14 cellular contexts compared by ENCODE assay signal in the genomic region with DNA sequence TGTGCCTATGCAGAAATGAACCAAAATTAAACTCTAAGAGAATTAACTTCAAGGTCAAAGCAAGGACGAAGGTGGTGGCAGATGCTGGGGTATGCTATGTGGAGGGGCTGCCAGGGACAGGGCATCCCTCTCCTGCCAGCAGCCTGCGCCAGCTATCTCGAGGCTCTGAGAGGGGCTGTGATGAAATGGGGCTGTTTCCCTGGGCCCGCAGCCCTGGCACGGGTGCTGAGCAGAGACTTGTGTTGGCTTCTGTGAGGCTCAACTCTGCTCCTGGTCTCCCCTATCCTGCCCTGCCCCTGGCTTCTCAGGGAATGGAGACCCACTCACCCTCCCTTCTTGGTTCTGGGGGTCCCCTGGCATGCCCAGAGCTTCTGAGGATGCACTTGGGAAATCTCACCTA. TPM values are rescaled to one million over a fixed set of nuclear protein-coding genes. Genes with fewer than 3 reads are reported as not detected.
DNase-seq lines count a peak whose midpoint lies in the region; ATAC-seq and TF ChIP-seq lines count a peak whose summit lies in the region.
"Had no signal": no experiment of that assay in that cellular context is flagged by ENCODE, and none has a peak within 500 bp of the region (broad histone marks: within the 10 kb centered on the region; RNA-seq: fewer than 3 reads in every experiment).

No MANE protein-coding gene starts in this region.

- POLR2A ChIA-PET in SK-N-SH (lab: Yijun Ruan, JAX), result no interaction called here
- POLR2A ChIA-PET in T-cell (lab: Charles Lee), result no interaction called here

- no peaks in the 10 kb centered on the region for H3F3A ChIP-seq in SK-N-SH (replicated peaks; ENCODE audit: insufficient read depth)
- H3F3A ChIP-seq in GM23338 (replicated peaks; ENCODE audit: low read depth), result no peaks in the 10 kb centered on the region

- H3K4me2 ChIP-seq in SK-N-SH, result no peak overlapping the region
- no peak overlapping the region for H3K4me2 ChIP-seq in DND-41 (ENCODE audit: insufficient read depth, low read length)
- H3K4me2 ChIP-seq in GM23338, result no peak overlapping the region
- no peak overlapping the region for H3K4me2 ChIP-seq in neuronal stem cell (ENCODE audit: insufficient read depth, low read length, poor library complexity, severe bottlenecking)

- peak overlapping the region; percentile 92 for H3K23ac ChIP-seq in neuronal stem cell (ENCODE audit: low read depth, low read length, poor library complexity)

- H4K8ac ChIP-seq in neuronal stem cell (ENCODE audit: low read depth, low read length), result no peak overlapping the region

- H3K4me1 Mint-ChIP-seq in GM23338 (peaks cover 12% of the 10 kb centered on the region), T-cell (peaks cover 8 to 23% (median 12%) of the 10 kb centered on the region in 3 donors)

- TF ChIP-seq EP300 in SK-N-SH (IDR thresholded peaks at IDR 0.05; ENCODE audit: borderline replicate concordance in 1 of 2, low read depth in 1 of 2, low read length in 1 of 2), result no peak

- no peak overlapping the region for H2BK5ac ChIP-seq in neuronal stem cell (ENCODE audit: low read length)

- H3K27me3 Mint-ChIP-seq in GM23338 (ENCODE audit: insufficient read depth, low read depth, poor library complexity), result peaks cover 2% of the 10 kb centered on the region
- H3K27me3 Mint-ChIP-seq in T-cell, result no peaks in the 10 kb centered on the region
- H3K27me3 Mint-ChIP-seq: CD4-positive, alpha-beta T cell had no signal

- H3K27ac Mint-ChIP-seq in GM23338 (peak overlapping the region; percentile 37; the same call in 1 of the 2 replicates), T-cell (no peak overlapping the region)
- H3K27ac Mint-ChIP-seq: CD4-positive, alpha-beta T cell had no signal

- H3K27ac ChIP-seq in SK-N-SH (ENCODE audit: low read depth in 2 of 2, low read length in 1 of 2) (no peak overlapping the region), DND-41 (ENCODE audit: low read length) (no peak overlapping the region), GM23338 (ENCODE audit: low read depth) (no peak overlapping the region), neuronal stem cell (replicated peaks; ENCODE audit: low read length) (no peak overlapping the region)
- H3K27ac ChIP-seq: C4-2B, HL-60 had no signal

- no peak for ATAC-seq in SK-N-SH treated with all-trans-retinoic acid at 6 μM for 48 hours
- peak; percentile 47; the same call in 2 of the 3 replicates for ATAC-seq in DND-41 (ENCODE audit: insufficient read depth, low read depth)
- ATAC-seq in GM23338, result no peak
- ATAC-seq in T-cell (replicated peaks in 1 of 4), result no peak

- CTCF ChIA-PET in SK-N-SH (lab: Yijun Ruan, JAX), result interaction anchor here (1.2 kb wide), 2 partner anchors 38 to 194 kb away, joined by 3 read pairs; no protein-coding TSS in a partner anchor
- CTCF ChIA-PET in T-cell (lab: Charles Lee), result interaction anchor here in 1 of 2 donors (0.9 kb wide), 1 partner anchor 286 kb away, joined by 4 read pairs; no protein-coding TSS in a partner anchor

- no peak overlapping the region for H2BK12ac ChIP-seq in neuronal stem cell (ENCODE audit: low read length)

- no peak overlapping the region for H4K91ac ChIP-seq in neuronal stem cell (ENCODE audit: low read depth, low read length, poor library complexity)

- no peak overlapping the region for H2BK15ac ChIP-seq in neuronal stem cell (ENCODE audit: low read length)

- H3K27me3 ChIP-seq in SK-N-SH (ENCODE audit: insufficient read depth) (no peaks in the 10 kb centered on the region), DND-41 (ENCODE audit: insufficient read depth, low read length, poor library complexity) (no peaks in the 10 kb centered on the region), GM23338 (ENCODE audit: insufficient read depth) (no peaks in the 10 kb centered on the region), neuronal stem cell (ENCODE audit: control insufficient read depth in 3 of 3, insufficient read depth in 3 of 3, low read depth in 1 of 3, low read length in 3 of 3) (no peaks in the 10 kb centered on the region)

- 60% methylated on average over 3 of the region's 5 CpGs for WGBS in SK-N-SH (ENCODE audit: low lambda C conversion rate)
- no CpG with 5 or more reads among the region's 5 CpGs for WGBS in neuronal stem cell (ENCODE audit: extremely low coverage in 2 of 2, insufficient read length in 2 of 2, insufficient replicate concordance in 1 of 2), 2 donors

- H3K4me3 Mint-ChIP-seq in GM23338 (no peak overlapping the region), T-cell (no peak overlapping the region)
- H3K4me3 Mint-ChIP-seq: CD4-positive, alpha-beta T cell had no signal

- H3K9ac ChIP-seq in SK-N-SH (no peak overlapping the region), DND-41 (ENCODE audit: low read depth, low read length) (no peak overlapping the region), neuronal stem cell (ENCODE audit: low read depth, low read length, poor library complexity) (no peak overlapping the region)

- no peak overlapping the region for H2BK120ac ChIP-seq in neuronal stem cell (ENCODE audit: low read depth, low read length)

- H3K18ac ChIP-seq in neuronal stem cell (ENCODE audit: low read length), result no peak overlapping the region

- TF ChIP-seq RAD21 in SK-N-SH (IDR thresholded peaks at IDR 0.05; ENCODE audit: low read length), result no peak

- H2AFZ ChIP-seq in SK-N-SH (ENCODE audit: low read depth) (no peak overlapping the region), DND-41 (ENCODE audit: low read depth, low read length) (no peak overlapping the region), GM23338 (no peak overlapping the region), neuronal stem cell (ENCODE audit: low read length) (no peak overlapping the region)

- DNase-seq in SK-N-SH (peak; percentile 33), DND-41 (no peak), GM23338 (ENCODE audit: low spot score) (no peak), neuronal stem cell (ENCODE audit: low spot score) (no peak), AML-193 (lab: John Stamatoyannopoulos, UW) (no peak), T-cell (no peak)
- DNase-seq: ACHN; Caco-2; CD4-positive, alpha-beta T cell; GDM1; HCEC 1CT had no signal

- H3K79me2 ChIP-seq in SK-N-SH (ENCODE audit: insufficient read depth) (no peaks in the 10 kb centered on the region), DND-41 (ENCODE audit: insufficient read depth, low read length) (no peaks in the 10 kb centered on the region; the same call in 1 of the 2 replicates), GM23338 (replicated peaks; ENCODE audit: insufficient read depth) (no peaks in the 10 kb centered on the region)

- TF ChIP-seq CTCF in SK-N-SH (IDR thresholded peaks at IDR 0.05) (no peak), DND-41 (IDR thresholded peaks at IDR 0.05; ENCODE audit: borderline replicate concordance, extremely low read depth, low read length, poor library complexity, severe bottlenecking) (no peak), GM23338 (conservative IDR thresholded peaks at IDR 0.05; ENCODE audit: low read depth in 2 of 2) (no peak)

- H3K36me3 Mint-ChIP-seq in GM23338 (ENCODE audit: low read depth), result no peaks in the 10 kb centered on the region
- H3K36me3 Mint-ChIP-seq in T-cell, result no peaks in the 10 kb centered on the region

- H3K9me3 Mint-ChIP-seq in GM23338 (no peaks in the 10 kb centered on the region), T-cell (no peaks in the 10 kb centered on the region)
- H3K9me3 Mint-ChIP-seq: CD4-positive, alpha-beta T cell had no signal

- H4K20me1 ChIP-seq in SK-N-SH (ENCODE audit: insufficient read depth), result no peaks in the 10 kb centered on the region
- peaks cover 3% of the 10 kb centered on the region; the same call in 1 of the 2 replicates for H4K20me1 ChIP-seq in DND-41 (ENCODE audit: insufficient read depth, low read length)
- no peaks in the 10 kb centered on the region; the same call in 1 of the 2 replicates for H4K20me1 ChIP-seq in GM23338 (replicated peaks; ENCODE audit: insufficient read depth)

- H3K4me1 ChIP-seq in SK-N-SH (ENCODE audit: control insufficient read depth in 1 of 2, insufficient read depth in 2 of 2, low read depth in 1 of 2, low read length in 1 of 2), result no peaks in the 10 kb centered on the region
- no peaks in the 10 kb centered on the region for H3K4me1 ChIP-seq in DND-41 (ENCODE audit: insufficient read depth, low read length)
- no peaks in the 10 kb centered on the region; the same call in 1 of the 2 replicates for H3K4me1 ChIP-seq in GM23338 (ENCODE audit: insufficient read depth)
- H3K4me1 ChIP-seq in neuronal stem cell (ENCODE audit: control insufficient read depth in 2 of 2, insufficient read depth in 1 of 2, low read depth in 1 of 2, low read length in 2 of 2), result peaks cover 0 to 4% of the 10 kb centered on the region in 2 donors
- H3K4me1 ChIP-seq: Caco-2 had no signal

- no peak overlapping the region for H3K14ac ChIP-seq in neuronal stem cell (ENCODE audit: low read length)

- H3K4ac ChIP-seq in neuronal stem cell (ENCODE audit: low read length), result no peak overlapping the region

- H3K9me2 ChIP-seq in SK-N-SH (no peaks in the 10 kb centered on the region), GM23338 (ENCODE audit: insufficient read depth) (no peaks in the 10 kb centered on the region)

- peaks cover 3% of the 10 kb centered on the region for H3K79me1 ChIP-seq in neuronal stem cell (ENCODE audit: low read depth, low read length)

- H3K36me3 ChIP-seq in SK-N-SH (replicated peaks in 1 of 2; ENCODE audit: control insufficient read depth in 1 of 2, insufficient read depth in 2 of 2, low read length in 1 of 2) (no peaks in the 10 kb centered on the region), DND-41 (ENCODE audit: insufficient read depth, low read length) (no peaks in the 10 kb centered on the region), GM23338 (ENCODE audit: insufficient read depth) (no peaks in the 10 kb centered on the region), neuronal stem cell (replicated peaks in 1 of 2; ENCODE audit: control insufficient read depth in 2 of 2, insufficient read depth in 2 of 2, low read length in 2 of 2) (no peaks in the 10 kb centered on the region)

- H2AK5ac ChIP-seq in neuronal stem cell (ENCODE audit: low read depth, low read length), result no peak overlapping the region

- H3K4me3 ChIP-seq in SK-N-SH (ENCODE audit: low read depth in 2 of 2, low read length in 1 of 2) (no peak overlapping the region), DND-41 (ENCODE audit: low read depth in 1 of 2, low read length in 2 of 2) (no peak overlapping the region), GM23338 (no peak overlapping the region), neuronal stem cell (ENCODE audit: low read length in 2 of 2) (no peak overlapping the region)

- H3K9me3 ChIP-seq in SK-N-SH (no peaks in the 10 kb centered on the region), DND-41 (ENCODE audit: insufficient read depth, low read length, severe bottlenecking) (no peaks in the 10 kb centered on the region), neuronal stem cell (replicated peaks in 1 of 2; ENCODE audit: control insufficient read depth in 2 of 2, insufficient read depth in 1 of 2, low read depth in 1 of 2, low read length in 2 of 2) (no peaks in the 10 kb centered on the region)
- H3K9me3 ChIP-seq: Caco-2 had no signal

RNA-seq across cellular contexts. Expression of a gene that starts 41.9 kb away (rescaled TPM):
- polyA plus RNA-seq in SK-N-SH (2012; rRNA removed) (1.7 and 2.4 TPM in 2 replicates), GM23338 (2016; fragmentation: Nextera tagmentation; extraction: Ambion mirVana) (18.4 and 18.5 TPM in 2 replicates)
- polyA plus RNA-seq in SK-N-SH (2012; cell fraction: cytosol; rRNA removed), result 1.3 and 2.1 TPM in 2 replicates
- 2.1 and 2.7 TPM in 2 replicates for polyA plus RNA-seq in SK-N-SH (2012; cell fraction: nucleus; rRNA removed)
- 15.8 and 20.0 TPM in 2 replicates for total RNA-seq in GM23338 (2014; rRNA removed; shearing (Covaris generic))
- polyA plus RNA-seq in neuronal stem cell (2013, experiment 1 of 2), result 37.7 TPM
- 35.9 TPM for polyA plus RNA-seq in neuronal stem cell (2013, experiment 2 of 2)
- 10 to 100 TPM; 60.8 to 79.4 (median 65.5) TPM for total RNA-seq in T-cell
